ENCODE assay signal across 9 cellular contexts in the genomic region with DNA sequence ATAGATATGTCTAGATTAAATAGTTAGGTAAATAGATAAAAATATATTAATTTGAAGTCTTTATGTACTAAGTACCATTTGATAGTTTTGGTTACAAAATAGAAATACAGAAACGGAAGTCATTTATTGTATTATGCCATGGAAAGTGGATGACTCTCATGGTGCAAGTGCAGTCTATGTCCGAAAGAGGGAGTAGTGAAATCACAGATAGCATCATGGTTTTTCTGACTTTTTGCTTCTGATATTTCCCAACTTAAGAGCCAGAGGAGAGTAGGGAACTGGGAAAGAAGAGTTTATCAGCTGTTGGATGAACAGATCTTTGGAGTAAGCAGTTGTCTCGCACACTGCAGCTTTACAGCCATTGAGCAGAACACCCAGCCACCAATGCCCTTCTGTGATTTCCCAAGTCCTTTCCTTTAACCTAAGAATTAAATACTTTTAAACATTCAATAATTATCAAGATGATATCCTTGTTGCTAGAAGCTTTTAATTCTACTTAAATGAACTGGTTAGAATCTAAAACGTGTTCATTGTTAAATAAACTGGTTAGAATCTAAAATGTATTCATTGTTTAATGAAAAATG. TPM values are rescaled to one million over a fixed set of nuclear protein-coding genes. Genes with fewer than 3 reads are reported as not detected.
DNase-seq lines count a peak whose midpoint lies in the region; ATAC-seq, FAIRE-seq and TF ChIP-seq lines count a peak whose summit lies in the region.
"Had no signal": no experiment of that assay in that cellular context is flagged by ENCODE, and none has a peak within 500 bp of the region (broad histone marks: within the 10 kb centered on the region; RNA-seq: fewer than 3 reads in every experiment).

No MANE protein-coding gene starts in this region.

- ATAC-seq in HG02943 (IDR thresholded peaks at IDR 0.05; ENCODE audit: low read depth, unreplicated experiment) = peak; percentile 86
- ATAC-seq in K562 = peak; percentile 70; the same call in 2 of the 3 replicates

- TF ChIP-seq CTCF in K562 (IDR thresholded peaks at IDR 0.05 in 2 of 3, conservative IDR thresholded peaks at IDR 0.05 in 1 of 3; ENCODE audit: insufficient read depth in 2 of 3, low read depth in 1 of 3, low read length in 3 of 3) = peak; percentile 49 to 74 (median 65); a peak in 5 of 6 replicates

- H3K4me1 ChIP-seq in K562 (replicated peaks in 1 of 2; ENCODE audit: control insufficient read depth in 2 of 2, insufficient read depth in 2 of 2, low read length in 2 of 2) = peaks cover 0 to 5% of the 10 kb centered on the region in 2 experiments; a peak in 1 of 5 replicates

- in situ Hi-C loops in K562 (cut with MboI) = loop anchor here (25.0 kb wide), 1 partner anchor 561 kb away; a partner anchor contains a TSS

- TF ChIP-seq POLR2A in GM12891 (IDR thresholded peaks at IDR 0.05; ENCODE audit: low read depth, low read length) = no peak
- no peak for TF ChIP-seq POLR2A in K562 (conservative IDR thresholded peaks at IDR 0.05)

- intact Hi-C loops in K562 (cut with micrococcal nuclease) = loop anchor here (1.0 kb wide), 1 partner anchor 430 kb away; no protein-coding TSS in a partner anchor

- no TSS peak for BruUV-seq in K562 (replicated peaks; lab: Mats Ljungman, UMichigan)

- H3K9ac ChIP-seq in K562 (ENCODE audit: insufficient read depth in 1 of 2, low read depth in 2 of 2, low read length in 2 of 2) = no peak overlapping the region

- FAIRE-seq in GM12891 (lab: Jason Lieb, UNC) (peak; percentile 76), K562 (lab: Jason Lieb, UNC) (peak; percentile 56), urothelium cell line (lab: Jason Lieb, UNC) (no peak)

- no peaks in the 10 kb centered on the region for H3K9me3 ChIP-seq in K562 (replicated peaks; ENCODE audit: control insufficient read depth, insufficient read depth, low read depth, low read length)

- H3K4me3 ChIP-seq in K562 = no peak overlapping the region

- CTCF ChIA-PET in K562 (lab: Yijun Ruan, JAX; ENCODE audit: low intra/inter-chr PET ratio) = interaction anchor here (0.9 to 1.9 kb wide), 4 partner anchors 14 to 448 kb away, joined by 3 to 12 read pairs (median 4); no protein-coding TSS in a partner anchor

- 1% methylated on average over 4 of the region's 4 CpGs for WGBS in K562 (ENCODE audit: insufficient coverage, low coverage, missing lambda C conversion rate)

- DNase-seq in A172 (ENCODE audit: low spot score) = peak; percentile 55
- DNase-seq in GM12891 (ENCODE audit: insufficient read length, low spot score) = no peak
- DNase-seq in NCI-H226 = peak; percentile 52
- peak in 3 of 4 experiments; percentile 20 to 36 (median 29) for DNase-seq in K562 (ENCODE audit: extremely low read depth in 1 of 4, low spot score in 3 of 4)
- peak; percentile 77 for DNase-seq in iris pigment epithelial cell (ENCODE audit: low read depth)
- peak; percentile 60 for DNase-seq in urothelium cell line (ENCODE audit: low spot score)
- DNase-seq in activated T-cell treated with anti-CD3 and anti-CD28 coated beads for 4 hours = no peak

- H2AFZ ChIP-seq in K562 (ENCODE audit: low read depth, low read length) = no peak overlapping the region

- H3K9me1 ChIP-seq in K562 (ENCODE audit: control insufficient read depth, insufficient read depth, low read length) = no peaks in the 10 kb centered on the region

- no peaks in the 10 kb centered on the region for H3K36me3 ChIP-seq in K562 (ENCODE audit: control insufficient read depth, insufficient read depth, low read length)

- TF ChIP-seq RAD21 in K562 (CRISPR knock-in tag; conservative IDR thresholded peaks at IDR 0.05 in 1 of 2, IDR thresholded peaks at IDR 0.05 in 1 of 2) = peak; percentile 50 to 73

- POLR2A ChIA-PET in K562 (lab: Yijun Ruan, JAX) = interaction anchor here (0.9 kb wide), 1 partner anchor 10 kb away, joined by 3 read pairs; no protein-coding TSS in a partner anchor

- no peaks in the 10 kb centered on the region for H4K20me1 ChIP-seq in K562 (replicated peaks; ENCODE audit: control insufficient read depth, insufficient read depth, low read length)

- H3K27me3 ChIP-seq in K562 (ENCODE audit: control insufficient read depth in 2 of 2, insufficient read depth in 2 of 2, low read length in 2 of 2) = peaks cover 4 to 19% of the 10 kb centered on the region in 2 experiments; a peak in 4 of 5 replicates

- no peak overlapping the region for H3K4me2 ChIP-seq in K562 (ENCODE audit: insufficient read depth, low read length)

- no peak for TF ChIP-seq EP300 in K562 (IDR thresholded peaks at IDR 0.05; ENCODE audit: low read length)

- no peaks in the 10 kb centered on the region for H3K79me2 ChIP-seq in K562 (ENCODE audit: control insufficient read depth, insufficient read depth, low read length)

- H3K27ac ChIP-seq in K562 (ENCODE audit: extremely low read depth, low read depth, low read length) = no peak overlapping the region
- H3K27ac ChIP-seq: epithelial cell of prostate had no signal

TF ChIP-seq in GM12891, 5 proteins besides CTCF, POLR2A, EP300 and RAD21:
- no peak for TF ChIP-seq PAX5 (IDR thresholded peaks at IDR 0.05; ENCODE audit: insufficient read depth, low read length, severe bottlenecking)
- TF ChIP-seq TAF1 (IDR thresholded peaks at IDR 0.05; ENCODE audit: low read depth, low read length) = no peak
- TF ChIP-seq POLR2AphosphoS5 (IDR thresholded peaks at IDR 0.05; ENCODE audit: low read depth, low read length) = no peak
- no peak for TF ChIP-seq POU2F2 (IDR thresholded peaks at IDR 0.05; ENCODE audit: low read depth, low read length)
- 0 out of 2 replicates have a peak, but pooled peaks have one; percentile 25 for TF ChIP-seq SPI1 (IDR thresholded peaks at IDR 0.05; ENCODE audit: low read depth, low read length)

TF ChIP-seq in K562, 482 proteins besides CTCF, POLR2A, EP300 and RAD21:
- TF ChIP-seq TEAD4 (IDR thresholded peaks at IDR 0.05; ENCODE audit: low read length) (no peak), TEAD4 (CRISPR knock-in tag; IDR thresholded peaks at IDR 0.05; ENCODE audit: borderline replicate concordance) (no peak), CBFA2T2 (conservative IDR thresholded peaks at IDR 0.05) (no peak), CEBPG (CRISPR knock-in tag; IDR thresholded peaks at IDR 0.05) (no peak), CEBPG (tag; conservative IDR thresholded peaks at IDR 0.05 in 1 of 2, IDR thresholded peaks at IDR 0.05 in 1 of 2) (0 out of 4 replicates have a peak, but pooled peaks of 1 of the 2 experiments have one; percentile 19)

RNA-seq across cellular contexts. Expression of a gene that starts 18.4 kb away (rescaled TPM):
- total RNA-seq in A172 (2014; rRNA removed; shearing (Covaris generic)) = 2.3 and 3.3 TPM in 2 replicates
- polyA plus RNA-seq in GM12891 (2012; ENCODE audit: low read depth, missing spikeins) = 0.41 TPM
- 0.12 and 1.4 TPM in 2 replicates for total RNA-seq in K562 (2011; cell fraction: chromatin; rRNA removed; ENCODE audit: low replicate concordance)
- not detected in 2 replicates for total RNA-seq in K562 (2011; cell fraction: nucleolus; rRNA removed)
- under 0.01 and 0.08 TPM in 2 replicates for total RNA-seq in K562 (2011; cell fraction: nucleoplasm; rRNA removed)
- total RNA-seq in K562 (2014; rRNA removed) (not detected in 2 replicates), K562 (2014; rRNA removed; fragmentation: Illumina TruSeq; extraction: Trizol) (0.03 TPM in 1 of 2 replicates, not detected in the other), K562 (2015; rRNA removed; fragmentation: Illumina TruSeq; extraction: Trizol) (not detected in 2 replicates), K562 (2021) (0.09 and 0.27 TPM in 2 replicates)
- polyA plus RNA-seq in K562 (2011; rRNA removed) (0.03 and 0.13 TPM in 2 replicates), K562 (2014; fragmentation: Illumina TruSeq; extraction: Trizol) (0.04 TPM in 2 replicates), K562 (2014; fragmentation: Nextera tagmentation; extraction: Ambion mirVana) (under 1 TPM; 0.01 to 0.03 TPM), K562 (2014; rRNA removed) (0.01 TPM in 1 of 2 replicates, not detected in the other)
- 0.03 TPM in 1 of 2 replicates, not detected in the other for polyA plus RNA-seq in K562 (2011; cell fraction: cytosol; rRNA removed)
- polyA plus RNA-seq in K562 (2011; cell fraction: nucleus; rRNA removed) = 0.04 and 0.06 TPM in 2 replicates
- polyA plus RNA-seq in K562 (2012) = 0.01 and 0.14 TPM in 2 replicates
- 0.11 and 0.12 TPM in 2 replicates for polyA minus RNA-seq in K562 (2011; rRNA and poly(A)+ RNA removed)
- not detected in 2 replicates for polyA minus RNA-seq in K562 (2011; cell fraction: cytosol; rRNA and poly(A)+ RNA removed)
- polyA minus RNA-seq in K562 (2011; cell fraction: nucleus; rRNA and poly(A)+ RNA removed) = 0.78 TPM in 1 of 2 replicates, not detected in the other

RNA-seq across cellular contexts. Expression of a gene that starts 46.4 kb away (rescaled TPM):
- 29.9 and 31.4 TPM in 2 replicates for total RNA-seq in A172 (2014; rRNA removed; shearing (Covaris generic))
- polyA plus RNA-seq in GM12891 (2012; ENCODE audit: low read depth, missing spikeins) = 10.8 TPM
- total RNA-seq in K562 (2011; cell fraction: chromatin; rRNA removed; ENCODE audit: low replicate concordance) = 9.1 and 28.4 TPM in 2 replicates
- total RNA-seq in K562 (2011; cell fraction: nucleolus; rRNA removed) = 11.3 and 11.7 TPM in 2 replicates
- total RNA-seq in K562 (2011; cell fraction: nucleoplasm; rRNA removed) = 14.3 and 26.6 TPM in 2 replicates
- total RNA-seq in K562 (2014; rRNA removed) (18.7 and 18.9 TPM in 2 replicates), K562 (2014; rRNA removed; fragmentation: Illumina TruSeq; extraction: Trizol) (24.2 and 25.9 TPM in 2 replicates), K562 (2015; rRNA removed; fragmentation: Illumina TruSeq; extraction: Trizol) (24.5 and 26.2 TPM in 2 replicates), K562 (2021) (21.7 and 22.1 TPM in 2 replicates)
- polyA plus RNA-seq in K562 (2011; rRNA removed) (16.5 and 20.4 TPM in 2 replicates), K562 (2014; fragmentation: Illumina TruSeq; extraction: Trizol) (17.6 and 20.9 TPM in 2 replicates), K562 (2014; fragmentation: Nextera tagmentation; extraction: Ambion mirVana) (1 to 10 TPM; 6.7 to 9.8 TPM), K562 (2014; rRNA removed) (25.1 and 26.5 TPM in 2 replicates)
- polyA plus RNA-seq in K562 (2011; cell fraction: cytosol; rRNA removed) = 7.7 and 9.4 TPM in 2 replicates
- 15.2 and 17.0 TPM in 2 replicates for polyA plus RNA-seq in K562 (2011; cell fraction: nucleus; rRNA removed)
- polyA plus RNA-seq in K562 (2012) = 17.9 and 19.1 TPM in 2 replicates
- polyA minus RNA-seq in K562 (2011; rRNA and poly(A)+ RNA removed) = 12.3 and 12.6 TPM in 2 replicates
- 5.3 and 6.4 TPM in 2 replicates for polyA minus RNA-seq in K562 (2011; cell fraction: cytosol; rRNA and poly(A)+ RNA removed)
- 20.5 and 23.9 TPM in 2 replicates for polyA minus RNA-seq in K562 (2011; cell fraction: nucleus; rRNA and poly(A)+ RNA removed)

Comparison
In these comparisons a context has a peak if more than half of its experiments do, and no peak if none do; other contexts are left out.
1. DNase-seq: peak in A172 (single experiment), NCI-H226 (single experiment), K562 (3 of 4), iris pigment epithelial cell (single experiment) and urothelium cell line (single experiment); none in GM12891 (single experiment) and activated T-cell treated with anti-CD3 and anti-CD28 coated beads for 4 hours (single experiment).